ENCODE assay signal across 21 cellular contexts in genomic region chr6:144311361-144311760, GRCh38. TPM values are rescaled to one million over a fixed set of nuclear protein-coding genes. Genes with fewer than 3 reads are reported as not detected.
DNase-seq lines count a peak whose midpoint lies in the region; ATAC-seq, FAIRE-seq and TF ChIP-seq lines count a peak whose summit lies in the region.
"Had no signal": no experiment of that assay in that cellular context is flagged by ENCODE, and none has a peak within 500 bp of the region (broad histone marks: within the 10 kb centered on the region; RNA-seq: fewer than 3 reads in every experiment).

No MANE protein-coding gene starts in this region.

- in situ Hi-C loops in HepG2 (cut with HindIII; ENCODE audit: extremely low pct_ligation_motif_present, low pct_unique_long_range_greater_than_20kb): no loop called here

- DNase-seq in HepG2 (ENCODE audit: low spot score): no peak
- DNase-seq in right lobe of liver: no peak
- no peak for DNase-seq in NCI-H1417 (lab: John Stamatoyannopoulos, UW)
- DNase-seq in cardiac septum (ENCODE audit: low spot score): no peak
- DNase-seq in NCI-H187 treated with DMSO at 0.1 percent for 48 hours (lab: John Stamatoyannopoulos, UW): no peak
- DNase-seq: cortex of kidney; DMS153; left cardiac atrium; mesenchymal stem cell; naive thymus-derived CD4-positive, alpha-beta T cell; OCI-M1; pancreas had no signal

- TF ChIP-seq POLR2A in HepG2 (IDR thresholded peaks at IDR 0.05; ENCODE audit: insufficient read depth in 1 of 2, low read depth in 2 of 2, low read length in 2 of 2) (no peak), right lobe of liver (IDR thresholded peaks at IDR 0.05) (no peak)

- H3K27ac Mint-ChIP-seq in activated T-helper 17 cell treated with anti-CD3 and anti-CD28 coated beads, Interleukin-2, amount 50 U/mL, for 72 hours: peak overlapping the region; percentile 82

- H3K27ac ChIP-seq in HepG2 (ENCODE audit: extremely low read length, insufficient read depth, low read length) (no peak overlapping the region), right lobe of liver (no peak overlapping the region)
- H3K27ac ChIP-seq: breast epithelium, pancreas, thoracic aorta had no signal

- H3K4me1 Mint-ChIP-seq in activated T-helper 17 cell treated with anti-CD3 and anti-CD28 coated beads, Interleukin-2, amount 50 U/mL, for 72 hours: peaks cover 7% of the 10 kb centered on the region

- intact Hi-C loops in HepG2 (cut with micrococcal nuclease; ENCODE audit: unreplicated experiment): no loop called here
- intact Hi-C loops in right lobe of liver (cut with DNase I): no loop called here
- intact Hi-C loops in cardiac septum (cut with DNase I): no loop called here

- CTCF ChIA-PET in HepG2 (lab: Yijun Ruan, JAX; ENCODE audit: low intra/inter-chr PET ratio, low total read pairs): no interaction called here

- no peak overlapping the region for H3K4me2 ChIP-seq in HepG2 (ENCODE audit: low read depth, low read length)

- no peak for ATAC-seq in HepG2
- ATAC-seq in right lobe of liver: no peak
- peak; percentile 49 for ATAC-seq in HG03354 (IDR thresholded peaks at IDR 0.05; ENCODE audit: poor library complexity, severe bottlenecking, unreplicated experiment)
- no peak for ATAC-seq in activated T-helper 17 cell treated with anti-CD3 and anti-CD28 coated beads, Interleukin-2, amount 50 U/mL, for 72 hours (replicated peaks)
- ATAC-seq: left cardiac atrium; naive thymus-derived CD4-positive, alpha-beta T cell; pancreas; sciatic nerve; WTC11 had no signal

- 93% methylated on average over 2 of the region's 2 CpGs for WGBS in HepG2 (ENCODE audit: low lambda C conversion rate)
- WGBS in right lobe of liver (ENCODE audit: insufficient coverage, low coverage, low lambda C conversion rate, missing lambda C conversion rate): 94% methylated on average over 2 of the region's 2 CpGs

- no peak for TF ChIP-seq RAD21 in HepG2 (CRISPR knock-in tag; IDR thresholded peaks at IDR 0.05)

- H3K9ac ChIP-seq in HepG2 (ENCODE audit: insufficient read depth, low read depth, low read length): no peak overlapping the region

- peaks cover 89% of the 10 kb centered on the region for H3K79me2 ChIP-seq in HepG2 (ENCODE audit: insufficient read depth, low read length)

- H3K27me3 Mint-ChIP-seq in activated T-helper 17 cell treated with anti-CD3 and anti-CD28 coated beads, Interleukin-2, amount 50 U/mL, for 72 hours: peaks cover 4% of the 10 kb centered on the region

- no peaks in the 10 kb centered on the region for H3K9me3 Mint-ChIP-seq in activated T-helper 17 cell treated with anti-CD3 and anti-CD28 coated beads, Interleukin-2, amount 50 U/mL, for 72 hours
- H3K9me3 Mint-ChIP-seq: activated CD4-positive, alpha-beta memory T cell treated with anti-CD3 and anti-CD28 coated beads, Interleukin-2, amount 10 ng/mL, durations not matched to agents 7 days and 5 days; WTC11 had no signal

- BruUV-seq in HepG2 (replicated peaks; lab: Mats Ljungman, UMichigan): no TSS peak

- H3K36me3 ChIP-seq in HepG2 (replicated peaks in 1 of 2; ENCODE audit: control insufficient read depth in 1 of 2, insufficient read depth in 2 of 2, low read length in 2 of 2) (peaks cover 25 to 52% of the 10 kb centered on the region in 2 experiments), right lobe of liver (no peaks in the 10 kb centered on the region)
- H3K36me3 ChIP-seq: breast epithelium, pancreas had no signal

- no peaks in the 10 kb centered on the region for H3K9me3 ChIP-seq in HepG2 (ENCODE audit: low read length)
- H3K9me3 ChIP-seq in right lobe of liver: no peaks in the 10 kb centered on the region
- H3K9me3 ChIP-seq: breast epithelium, pancreas, thoracic aorta had no signal

- FAIRE-seq in HepG2 (lab: Jason Lieb, UNC): no peak
- FAIRE-seq: G401.6, pancreas had no signal

- H3K36me3 Mint-ChIP-seq in activated T-helper 17 cell treated with anti-CD3 and anti-CD28 coated beads, Interleukin-2, amount 50 U/mL, for 72 hours (ENCODE audit: low read depth): no peaks in the 10 kb centered on the region

- H4K20me1 ChIP-seq in HepG2 (ENCODE audit: insufficient read depth, low read length): no peaks in the 10 kb centered on the region

- H3K4me1 ChIP-seq in HepG2 (ENCODE audit: insufficient read depth, low read length) (peaks cover 98% of the 10 kb centered on the region), right lobe of liver (peaks cover 0 to 30% (median 7%) of the 10 kb centered on the region in 4 donors)

- H3K27me3 ChIP-seq in HepG2 (ENCODE audit: control insufficient read depth in 1 of 2, insufficient read depth in 2 of 2, low read length in 2 of 2) (no peaks in the 10 kb centered on the region), right lobe of liver (no peaks in the 10 kb centered on the region)
- H3K27me3 ChIP-seq: breast epithelium, pancreas had no signal

- no peak overlapping the region for H2AFZ ChIP-seq in HepG2 (ENCODE audit: low read length)

- H3K4me3 Mint-ChIP-seq in activated T-helper 17 cell treated with anti-CD3 and anti-CD28 coated beads, Interleukin-2, amount 50 U/mL, for 72 hours: peak overlapping the region; percentile 70
- H3K4me3 Mint-ChIP-seq: CD14-positive monocyte, WTC11 had no signal

- POLR2A ChIA-PET in HepG2 (lab: Yijun Ruan, JAX): interaction anchor here (1.1 to 1.5 kb wide), 4 partner anchors 9 to 46 kb away, joined by 3 to 4 read pairs (median 4); no protein-coding TSS in a partner anchor

- TF ChIP-seq CTCF in HepG2 (CRISPR knock-in tag; IDR thresholded peaks at IDR 0.05) (no peak), right lobe of liver (IDR thresholded peaks at IDR 0.05) (no peak)

- H3K4me3 ChIP-seq in HepG2 (replicated peaks in 1 of 3; ENCODE audit: insufficient read depth in 1 of 3, low read depth in 2 of 3, low read length in 3 of 3): no peak overlapping the region
- no peak overlapping the region for H3K4me3 ChIP-seq in right lobe of liver
- H3K4me3 ChIP-seq: breast epithelium, pancreas, thoracic aorta had no signal

- no peak for TF ChIP-seq EP300 in HepG2 (IDR thresholded peaks at IDR 0.05; ENCODE audit: low read depth in 2 of 2, low read length in 2 of 2)
- TF ChIP-seq EP300 in HepG2 (CRISPR knock-in tag; IDR thresholded peaks at IDR 0.05; ENCODE audit: borderline replicate concordance): no peak

RNA-seq across cellular contexts. Expression of gene UTRN, which starts 26.2 kb away (rescaled TPM):
- total RNA-seq in HepG2 (2016; rRNA removed; fragmentation: Illumina TruSeq; extraction: Trizol) (85.4 and 102 TPM in 2 replicates), right lobe of liver (10 to 100 TPM; 27.7 to 66.5 (median 40.8) TPM), cardiac septum (96.4 TPM)
- 31.3 and 33.8 TPM in 2 replicates for total RNA-seq in HepG2 (2016; cell fraction: cytosol; rRNA removed; fragmentation: Illumina TruSeq; extraction: Trizol; ENCODE audit: low read depth)
- total RNA-seq in HepG2 (2016; cell fraction: insoluble cytoplasmic fraction; rRNA removed; fragmentation: Illumina TruSeq; extraction: Trizol): 82.8 and 99.8 TPM in 2 replicates
- total RNA-seq in HepG2 (2016; cell fraction: membrane; rRNA removed; fragmentation: Illumina TruSeq; extraction: Trizol): 24.5 and 25.3 TPM in 2 replicates
- total RNA-seq in HepG2 (2016; cell fraction: nucleus; rRNA removed; fragmentation: Illumina TruSeq; extraction: Trizol): 238 and 263 TPM in 2 replicates
- polyA plus RNA-seq in HepG2 (2011; rRNA removed): 116 and 119 TPM in 2 replicates
- polyA plus RNA-seq in HepG2 (2011; cell fraction: cytosol; rRNA removed): 80.3 and 114 TPM in 2 replicates
- 157 and 177 TPM in 2 replicates for polyA plus RNA-seq in HepG2 (2011; cell fraction: nucleus; rRNA removed)
- polyA plus RNA-seq in HepG2 (2012): 163 and 168 TPM in 2 replicates
- 1.2 and 1.7 TPM in 2 replicates for polyA plus RNA-seq in HepG2 (2016; cell fraction: cytosol; fragmentation: Illumina TruSeq; extraction: Trizol; ENCODE audit: low read depth)
- polyA plus RNA-seq in HepG2 (2016; cell fraction: insoluble cytoplasmic fraction; fragmentation: Illumina TruSeq; extraction: Trizol; ENCODE audit: low read depth): 32.6 and 33.9 TPM in 2 replicates
- polyA plus RNA-seq in HepG2 (2016; cell fraction: membrane; fragmentation: Illumina TruSeq; extraction: Trizol; ENCODE audit: low read depth): 2.6 and 3.8 TPM in 2 replicates
- 41.1 and 45.1 TPM in 2 replicates for polyA plus RNA-seq in HepG2 (2016; cell fraction: nucleus; fragmentation: Illumina TruSeq; extraction: Trizol; ENCODE audit: insufficient read depth, low read depth)
- polyA minus RNA-seq in HepG2 (2011; rRNA and poly(A)+ RNA removed; ENCODE audit: low replicate concordance): 15.6 and 209 TPM in 2 replicates
- polyA minus RNA-seq in HepG2 (2011; cell fraction: cytosol; rRNA and poly(A)+ RNA removed): 248 and 267 TPM in 2 replicates
- 1,476 and 1,554 TPM in 2 replicates for polyA minus RNA-seq in HepG2 (2011; cell fraction: nucleus; rRNA and poly(A)+ RNA removed)
- total RNA-seq in activated T-helper 17 cell treated with anti-CD3 and anti-CD28 coated beads, Interleukin-2, amount 50 U/mL, for 72 hours: 10 to 100 TPM; 51.2 to 55.1 TPM
